8 cellular contexts compared by ENCODE assay signal in the genomic region with DNA sequence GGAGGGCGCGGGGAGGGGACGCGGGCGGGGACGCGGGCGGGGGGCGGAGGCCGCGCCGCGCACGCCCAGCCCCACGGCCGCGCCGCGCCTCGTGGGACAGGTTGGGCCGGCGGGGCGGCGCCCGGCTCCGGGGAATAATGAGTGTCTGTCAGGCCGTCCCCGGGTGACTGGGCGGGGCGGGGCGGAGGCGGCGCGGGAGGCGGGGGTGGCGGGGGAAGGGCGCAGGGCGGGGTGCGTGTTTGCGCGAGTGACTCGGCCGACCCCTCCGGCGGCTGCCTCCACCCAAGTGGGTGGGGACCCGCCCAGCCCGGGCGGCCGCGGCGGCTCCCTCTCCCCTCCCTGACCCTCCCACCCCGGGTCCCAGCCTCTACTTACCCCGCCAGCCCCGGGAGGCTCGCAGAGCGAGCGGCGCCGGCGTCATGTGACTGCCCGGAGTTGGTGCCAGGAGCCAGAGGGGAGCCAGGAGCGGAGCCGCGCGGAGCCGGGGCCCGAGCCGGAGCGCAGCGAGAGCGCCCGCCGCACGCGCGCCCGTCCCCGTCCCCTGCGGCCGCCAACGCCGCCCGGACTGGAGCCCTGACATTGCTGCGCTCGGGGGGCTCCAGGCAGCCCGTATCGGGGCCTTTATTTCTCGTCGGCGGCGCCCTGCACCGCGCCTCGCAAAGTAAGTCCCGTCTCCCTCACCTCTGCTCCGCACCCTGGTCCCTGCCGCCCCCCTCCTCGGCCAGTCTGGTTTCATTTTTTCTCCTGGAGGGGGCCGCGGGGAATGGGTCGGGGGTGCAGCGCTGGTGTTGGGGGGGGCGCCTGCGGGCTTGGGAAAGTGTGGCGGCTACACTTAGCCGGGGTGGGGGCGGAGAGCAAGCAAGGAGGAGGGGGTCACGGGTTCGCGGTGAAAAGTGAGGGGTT. TPM values are rescaled to one million over a fixed set of nuclear protein-coding genes. Genes with fewer than 3 reads are reported as not detected.
DNase-seq lines count a peak whose midpoint lies in the region; ATAC-seq and TF ChIP-seq lines count a peak whose summit lies in the region.

A gene (plus strand): TSS at position 399 of the 903 bp plus-strand sequence. CDS start 16,427 bp downstream, outside the sequence.

- H3K27me3 ChIP-seq in colonic mucosa (no peaks in the 10 kb centered on the region), layer of hippocampus (ENCODE audit: control insufficient read depth, insufficient read depth, low read length) (no peaks in the 10 kb centered on the region)

- H3K4me1 ChIP-seq in colonic mucosa: peaks cover 1% of the 10 kb centered on the region

- H3K9ac ChIP-seq in colonic mucosa (ENCODE audit: low read depth in 2 of 2, low read length in 2 of 2): peak within 1 kb of the TSS; percentile 95 to 98

- ATAC-seq in GM19023 (IDR thresholded peaks at IDR 0.05; ENCODE audit: unreplicated experiment) (peak; percentile 76), HG03175 (IDR thresholded peaks at IDR 0.05; ENCODE audit: unreplicated experiment) (peak; percentile 66)

- DNase-seq in AG04449 (ENCODE audit: low read depth, low spot score) (peak; percentile 24), NCI-H446 treated with DMSO at 0.1 percent for 48 hours (lab: John Stamatoyannopoulos, UW) (peak; percentile 64), colonic mucosa (peak; percentile 94)
- peak; percentile 76 for DNase-seq in activated CD4-positive, alpha-beta T cell treated with anti-CD3 and anti-CD28 coated beads for 48 hours
- DNase-seq in stimulated activated CD4-positive, alpha-beta T cell treated with anti-CD3 and anti-CD28 coated beads, Interleukin-1b, Interleukin-23, amount 100 ng/mL, for 24 hours (ENCODE audit: low read depth in 4 of 4, low spot score in 1 of 4): peak; percentile 64 to 79 (median 70)

- H3K9me3 ChIP-seq in colonic mucosa: no peaks in the 10 kb centered on the region

- CTCF ChIA-PET in AG04449 (lab: Yijun Ruan, JAX): interaction anchor here (1.0 to 4.4 kb wide), 2 partner anchors 12 to 68 kb away, joined by 3 to 33 read pairs; no protein-coding TSS in a partner anchor

- TF ChIP-seq CTCF in AG04449 (IDR thresholded peaks at IDR 0.05; ENCODE audit: insufficient read depth, low read length, missing control alignments) (no peak), colonic mucosa (IDR thresholded peaks at IDR 0.05) (no peak)

- POLR2A ChIA-PET in AG04449 (lab: Yijun Ruan, JAX): no interaction called here

- no peaks in the 10 kb centered on the region for H3K36me3 ChIP-seq in colonic mucosa

- intact Hi-C loops in colonic mucosa (cut with DNase I): no loop called here

- H3K27ac ChIP-seq in colonic mucosa: peak within 1 kb of the TSS; percentile 99
- H3K27ac ChIP-seq in layer of hippocampus (ENCODE audit: low read depth, low read length): peak within 1 kb of the TSS; percentile 97

- H3K4me3 ChIP-seq in AG04449 (ENCODE audit: low read depth, low read length) (peak within 1 kb of the TSS; percentile 72), colonic mucosa (peak within 1 kb of the TSS; percentile 80)

RNA-seq across cellular contexts. Expression of the gene that starts here (rescaled TPM):
- total RNA-seq in colonic mucosa: 100 to 1,000 TPM in 1 of 2 donors, 10 to 100 TPM in 1; 87.1 to 116 TPM

Comparison
In these comparisons a context has a peak if more than half of its experiments do, and no peak if none do; other contexts are left out.
1. Peak in every context shown above with its lines: DNase-seq, ATAC-seq, H3K4me3 ChIP-seq and H3K27ac ChIP-seq.
2. DNase-seq: peak in every context shown above with its lines; median percentile 94 in colonic mucosa; 76 in activated CD4-positive, alpha-beta T cell treated with anti-CD3 and anti-CD28 coated beads for 48 hours; 70 in stimulated activated CD4-positive, alpha-beta T cell treated with anti-CD3 and anti-CD28 coated beads, Interleukin-1b, Interleukin-23, amount 100 ng/mL, for 24 hours; 64 in NCI-H446 treated with DMSO at 0.1 percent for 48 hours; 24 in AG04449.